ENCODE assay signal across 1 cellular context in the genomic region with DNA sequence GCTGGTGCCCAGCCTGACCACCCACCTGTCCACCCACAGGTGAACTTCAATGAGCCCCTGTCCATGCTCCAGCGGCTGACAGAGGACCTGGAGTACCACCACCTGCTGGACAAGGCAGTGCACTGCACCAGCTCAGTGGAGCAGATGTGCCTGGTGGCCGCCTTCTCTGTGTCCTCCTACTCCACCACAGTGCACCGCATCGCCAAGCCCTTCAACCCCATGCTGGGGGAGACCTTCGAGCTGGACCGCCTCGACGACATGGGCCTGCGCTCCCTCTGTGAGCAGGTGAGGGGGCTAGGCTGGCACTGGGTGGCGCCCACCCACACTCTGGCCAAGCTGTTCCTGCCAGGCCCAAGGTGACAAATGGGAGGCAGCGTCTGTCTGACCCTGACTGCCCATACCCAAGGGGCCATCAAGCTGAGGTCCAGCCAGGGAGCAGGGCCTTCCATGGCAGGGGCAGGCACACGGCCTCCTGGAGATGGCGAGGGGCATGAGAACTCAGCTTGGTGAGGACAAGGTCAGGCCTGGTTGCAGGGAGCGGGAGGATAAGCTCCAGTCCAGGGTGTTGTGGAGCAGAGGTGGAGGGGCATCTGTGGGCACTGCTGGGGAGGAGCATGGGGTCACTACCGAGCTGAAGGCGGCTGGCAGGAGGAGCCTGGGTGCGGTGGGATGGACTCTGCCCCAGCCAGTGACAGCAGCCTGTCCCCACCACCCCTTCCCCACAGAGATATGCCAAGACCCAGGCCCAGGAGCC.
TF ChIP-seq lines count a peak whose summit lies in the region.

No MANE protein-coding gene starts in this region.

TF ChIP-seq in GM23338, 12 proteins besides CTCF, POLR2A, EP300 and RAD21 (continued from another document):
- TF ChIP-seq, protein P1, sequence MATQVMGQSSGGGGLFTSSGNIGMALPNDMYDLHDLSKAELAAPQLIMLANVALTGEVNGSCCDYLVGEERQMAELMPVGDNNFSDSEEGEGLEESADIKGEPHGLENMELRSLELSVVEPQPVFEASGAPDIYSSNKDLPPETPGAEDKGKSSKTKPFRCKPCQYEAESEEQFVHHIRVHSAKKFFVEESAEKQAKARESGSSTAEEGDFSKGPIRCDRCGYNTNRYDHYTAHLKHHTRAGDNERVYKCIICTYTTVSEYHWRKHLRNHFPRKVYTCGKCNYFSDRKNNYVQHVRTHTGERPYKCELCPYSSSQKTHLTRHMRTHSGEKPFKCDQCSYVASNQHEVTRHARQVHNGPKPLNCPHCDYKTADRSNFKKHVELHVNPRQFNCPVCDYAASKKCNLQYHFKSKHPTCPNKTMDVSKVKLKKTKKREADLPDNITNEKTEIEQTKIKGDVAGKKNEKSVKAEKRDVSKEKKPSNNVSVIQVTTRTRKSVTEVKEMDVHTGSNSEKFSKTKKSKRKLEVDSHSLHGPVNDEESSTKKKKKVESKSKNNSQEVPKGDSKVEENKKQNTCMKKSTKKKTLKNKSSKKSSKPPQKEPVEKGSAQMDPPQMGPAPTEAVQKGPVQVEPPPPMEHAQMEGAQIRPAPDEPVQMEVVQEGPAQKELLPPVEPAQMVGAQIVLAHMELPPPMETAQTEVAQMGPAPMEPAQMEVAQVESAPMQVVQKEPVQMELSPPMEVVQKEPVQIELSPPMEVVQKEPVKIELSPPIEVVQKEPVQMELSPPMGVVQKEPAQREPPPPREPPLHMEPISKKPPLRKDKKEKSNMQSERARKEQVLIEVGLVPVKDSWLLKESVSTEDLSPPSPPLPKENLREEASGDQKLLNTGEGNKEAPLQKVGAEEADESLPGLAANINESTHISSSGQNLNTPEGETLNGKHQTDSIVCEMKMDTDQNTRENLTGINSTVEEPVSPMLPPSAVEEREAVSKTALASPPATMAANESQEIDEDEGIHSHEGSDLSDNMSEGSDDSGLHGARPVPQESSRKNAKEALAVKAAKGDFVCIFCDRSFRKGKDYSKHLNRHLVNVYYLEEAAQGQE (IDR thresholded peaks at IDR 0.05; ENCODE audit: unreplicated experiment): no peak
- TF ChIP-seq NANOG (IDR thresholded peaks at IDR 0.05; ENCODE audit: borderline replicate concordance): no peak
